8 cellular contexts compared by ENCODE assay signal in the genomic region with DNA sequence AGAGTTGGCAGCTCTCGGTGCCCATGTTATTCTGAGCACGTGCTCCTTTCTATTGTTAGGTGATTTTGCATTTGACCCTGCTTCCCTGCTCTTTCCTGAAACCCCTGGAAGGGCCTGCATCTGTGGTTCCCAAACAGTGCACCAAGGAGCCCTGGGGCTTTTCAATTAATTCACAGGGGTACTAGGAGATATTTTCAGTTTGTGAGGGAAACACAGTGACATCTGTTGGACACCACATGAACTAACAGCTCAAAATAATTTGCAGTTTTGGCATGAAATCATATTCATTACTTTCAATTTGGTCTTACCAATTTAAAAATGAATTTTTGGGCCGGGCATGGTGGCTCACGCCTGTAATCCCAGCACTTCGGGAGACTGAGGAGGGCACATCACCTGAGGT.
DNase-seq lines count a peak whose midpoint lies in the region; ATAC-seq and TF ChIP-seq lines count a peak whose summit lies in the region.

No MANE protein-coding gene starts in this region.

- no peak overlapping the region for H3K4me3 ChIP-seq in GM12875 (ENCODE audit: low read depth, low read length)
- H3K4me3 ChIP-seq in effector memory CD4-positive, alpha-beta T cell (ENCODE audit: insufficient read depth, low read depth, low read length, poor library complexity, severe bottlenecking): no peak overlapping the region

- H3K27me3 ChIP-seq in effector memory CD4-positive, alpha-beta T cell (replicated peaks; ENCODE audit: control insufficient read depth, insufficient read depth, low read length, poor library complexity, severe bottlenecking): no peaks in the 10 kb centered on the region

- in situ Hi-C loops in SK-MEL-5 (cut with HindIII; ENCODE audit: low pct_unique_long_range_greater_than_20kb, low sequenced_read_pairs): no loop called here

- no peak for ATAC-seq in GM18868 (IDR thresholded peaks at IDR 0.05; ENCODE audit: unreplicated experiment)
- ATAC-seq in GM18498 (IDR thresholded peaks at IDR 0.05; ENCODE audit: unreplicated experiment): no peak

- TF ChIP-seq CTCF in 22Rv1 (IDR thresholded peaks at IDR 0.05): peak; percentile 73
- peak; percentile 17; the same call in 1 of the 2 replicates for TF ChIP-seq CTCF in GM12875 (IDR thresholded peaks at IDR 0.05; ENCODE audit: borderline replicate concordance, insufficient read depth, low read depth, low read length)

- no peaks in the 10 kb centered on the region for H3K9me3 ChIP-seq in effector memory CD4-positive, alpha-beta T cell (ENCODE audit: control insufficient read depth, low read length)

- H3K27ac ChIP-seq in 22Rv1: no peak overlapping the region
- H3K27ac ChIP-seq in effector memory CD4-positive, alpha-beta T cell (ENCODE audit: insufficient read depth, low read length, poor library complexity, severe bottlenecking): no peak overlapping the region

- no peaks in the 10 kb centered on the region for H3K4me1 ChIP-seq in effector memory CD4-positive, alpha-beta T cell (ENCODE audit: control insufficient read depth, insufficient read depth, low read length, poor library complexity, severe bottlenecking)

- no peaks in the 10 kb centered on the region for H3K36me3 ChIP-seq in effector memory CD4-positive, alpha-beta T cell (ENCODE audit: control insufficient read depth, insufficient read depth, low read length)

- DNase-seq in SK-MEL-5 (ENCODE audit: low read depth, low spot score) (peak; percentile 28), germinal center (ENCODE audit: low spot score) (peak; percentile 4)
- DNase-seq in effector memory CD4-positive, alpha-beta T cell: no peak
- no peak for DNase-seq in activated CD4-positive, alpha-beta T cell treated with anti-CD3 and anti-CD28 coated beads for 48 hours

Comparison
In these comparisons a context has a peak if more than half of its experiments do, and no peak if none do; other contexts are left out.
1. DNase-seq: peak in SK-MEL-5 (single experiment) and germinal center (single experiment); none in effector memory CD4-positive, alpha-beta T cell (0 of 3) and activated CD4-positive, alpha-beta T cell treated with anti-CD3 and anti-CD28 coated beads for 48 hours (single experiment).